1 cellular context compared by ENCODE assay signal in genomic region chr17:44115585-44116415, GRCh38.
TF ChIP-seq lines count a peak whose summit lies in the region.

No MANE protein-coding gene starts in this region.

TF ChIP-seq in H1, 55 proteins besides CTCF, POLR2A, EP300 and RAD21:
- TF ChIP-seq SUZ12 (IDR thresholded peaks at IDR 0.05; ENCODE audit: low read length) (no peak), RFX5 (IDR thresholded peaks at IDR 0.05; ENCODE audit: borderline replicate concordance, low read depth, low read length) (no peak), NANOG (IDR thresholded peaks at IDR 0.05; ENCODE audit: insufficient read depth, low read depth, low read length, poor library complexity, severe bottlenecking) (no peak), BACH1 (IDR thresholded peaks at IDR 0.05; ENCODE audit: low read length) (peak; percentile 89), SP4 (IDR thresholded peaks at IDR 0.05; ENCODE audit: low read length) (0 out of 2 replicates have a peak, but pooled peaks have one; percentile 28), CBX8 (IDR thresholded peaks at IDR 0.05; ENCODE audit: borderline replicate concordance, low read depth, low read length) (no peak), GABPA (IDR thresholded peaks at IDR 0.05; ENCODE audit: borderline replicate concordance, insufficient read depth, low read length) (no peak), RXRA (IDR thresholded peaks at IDR 0.05; ENCODE audit: insufficient read depth, low read depth, low read length) (no peak), CHD1 (IDR thresholded peaks at IDR 0.05; ENCODE audit: low read depth, low read length) (no peak), ASH2L (IDR thresholded peaks at IDR 0.05; ENCODE audit: low read length) (no peak), JUN (IDR thresholded peaks at IDR 0.05; ENCODE audit: low read depth, low read length) (no peak), CEBPB (IDR thresholded peaks at IDR 0.05; ENCODE audit: low read depth, low read length) (no peak), EGR1 (IDR thresholded peaks at IDR 0.05; ENCODE audit: borderline replicate concordance, low read depth, low read length) (no peak), JUND (IDR thresholded peaks at IDR 0.05; ENCODE audit: low read length) (no peak), PHF8 (conservative IDR thresholded peaks at IDR 0.05; ENCODE audit: low read depth, low read length) (no peak), EZH2 (IDR thresholded peaks at IDR 0.05; ENCODE audit: low read depth, low read length, severe bottlenecking) (no peak), HDAC2 (IDR thresholded peaks at IDR 0.05; ENCODE audit: borderline replicate concordance in 1 of 2, low read depth in 2 of 2, low read length in 2 of 2) (peak in 1 of 2 experiments; percentile 92; a peak in 2 of 4 replicates), KDM5A (IDR thresholded peaks at IDR 0.05; ENCODE audit: low read length) (no peak), TAF1 (IDR thresholded peaks at IDR 0.05; ENCODE audit: low read depth, low read length) (no peak), RNF2 (IDR thresholded peaks at IDR 0.05; ENCODE audit: borderline replicate concordance, low read depth, low read length, missing control alignments, poor library complexity, severe bottlenecking) (no peak)
- TF ChIP-seq, protein P1, sequence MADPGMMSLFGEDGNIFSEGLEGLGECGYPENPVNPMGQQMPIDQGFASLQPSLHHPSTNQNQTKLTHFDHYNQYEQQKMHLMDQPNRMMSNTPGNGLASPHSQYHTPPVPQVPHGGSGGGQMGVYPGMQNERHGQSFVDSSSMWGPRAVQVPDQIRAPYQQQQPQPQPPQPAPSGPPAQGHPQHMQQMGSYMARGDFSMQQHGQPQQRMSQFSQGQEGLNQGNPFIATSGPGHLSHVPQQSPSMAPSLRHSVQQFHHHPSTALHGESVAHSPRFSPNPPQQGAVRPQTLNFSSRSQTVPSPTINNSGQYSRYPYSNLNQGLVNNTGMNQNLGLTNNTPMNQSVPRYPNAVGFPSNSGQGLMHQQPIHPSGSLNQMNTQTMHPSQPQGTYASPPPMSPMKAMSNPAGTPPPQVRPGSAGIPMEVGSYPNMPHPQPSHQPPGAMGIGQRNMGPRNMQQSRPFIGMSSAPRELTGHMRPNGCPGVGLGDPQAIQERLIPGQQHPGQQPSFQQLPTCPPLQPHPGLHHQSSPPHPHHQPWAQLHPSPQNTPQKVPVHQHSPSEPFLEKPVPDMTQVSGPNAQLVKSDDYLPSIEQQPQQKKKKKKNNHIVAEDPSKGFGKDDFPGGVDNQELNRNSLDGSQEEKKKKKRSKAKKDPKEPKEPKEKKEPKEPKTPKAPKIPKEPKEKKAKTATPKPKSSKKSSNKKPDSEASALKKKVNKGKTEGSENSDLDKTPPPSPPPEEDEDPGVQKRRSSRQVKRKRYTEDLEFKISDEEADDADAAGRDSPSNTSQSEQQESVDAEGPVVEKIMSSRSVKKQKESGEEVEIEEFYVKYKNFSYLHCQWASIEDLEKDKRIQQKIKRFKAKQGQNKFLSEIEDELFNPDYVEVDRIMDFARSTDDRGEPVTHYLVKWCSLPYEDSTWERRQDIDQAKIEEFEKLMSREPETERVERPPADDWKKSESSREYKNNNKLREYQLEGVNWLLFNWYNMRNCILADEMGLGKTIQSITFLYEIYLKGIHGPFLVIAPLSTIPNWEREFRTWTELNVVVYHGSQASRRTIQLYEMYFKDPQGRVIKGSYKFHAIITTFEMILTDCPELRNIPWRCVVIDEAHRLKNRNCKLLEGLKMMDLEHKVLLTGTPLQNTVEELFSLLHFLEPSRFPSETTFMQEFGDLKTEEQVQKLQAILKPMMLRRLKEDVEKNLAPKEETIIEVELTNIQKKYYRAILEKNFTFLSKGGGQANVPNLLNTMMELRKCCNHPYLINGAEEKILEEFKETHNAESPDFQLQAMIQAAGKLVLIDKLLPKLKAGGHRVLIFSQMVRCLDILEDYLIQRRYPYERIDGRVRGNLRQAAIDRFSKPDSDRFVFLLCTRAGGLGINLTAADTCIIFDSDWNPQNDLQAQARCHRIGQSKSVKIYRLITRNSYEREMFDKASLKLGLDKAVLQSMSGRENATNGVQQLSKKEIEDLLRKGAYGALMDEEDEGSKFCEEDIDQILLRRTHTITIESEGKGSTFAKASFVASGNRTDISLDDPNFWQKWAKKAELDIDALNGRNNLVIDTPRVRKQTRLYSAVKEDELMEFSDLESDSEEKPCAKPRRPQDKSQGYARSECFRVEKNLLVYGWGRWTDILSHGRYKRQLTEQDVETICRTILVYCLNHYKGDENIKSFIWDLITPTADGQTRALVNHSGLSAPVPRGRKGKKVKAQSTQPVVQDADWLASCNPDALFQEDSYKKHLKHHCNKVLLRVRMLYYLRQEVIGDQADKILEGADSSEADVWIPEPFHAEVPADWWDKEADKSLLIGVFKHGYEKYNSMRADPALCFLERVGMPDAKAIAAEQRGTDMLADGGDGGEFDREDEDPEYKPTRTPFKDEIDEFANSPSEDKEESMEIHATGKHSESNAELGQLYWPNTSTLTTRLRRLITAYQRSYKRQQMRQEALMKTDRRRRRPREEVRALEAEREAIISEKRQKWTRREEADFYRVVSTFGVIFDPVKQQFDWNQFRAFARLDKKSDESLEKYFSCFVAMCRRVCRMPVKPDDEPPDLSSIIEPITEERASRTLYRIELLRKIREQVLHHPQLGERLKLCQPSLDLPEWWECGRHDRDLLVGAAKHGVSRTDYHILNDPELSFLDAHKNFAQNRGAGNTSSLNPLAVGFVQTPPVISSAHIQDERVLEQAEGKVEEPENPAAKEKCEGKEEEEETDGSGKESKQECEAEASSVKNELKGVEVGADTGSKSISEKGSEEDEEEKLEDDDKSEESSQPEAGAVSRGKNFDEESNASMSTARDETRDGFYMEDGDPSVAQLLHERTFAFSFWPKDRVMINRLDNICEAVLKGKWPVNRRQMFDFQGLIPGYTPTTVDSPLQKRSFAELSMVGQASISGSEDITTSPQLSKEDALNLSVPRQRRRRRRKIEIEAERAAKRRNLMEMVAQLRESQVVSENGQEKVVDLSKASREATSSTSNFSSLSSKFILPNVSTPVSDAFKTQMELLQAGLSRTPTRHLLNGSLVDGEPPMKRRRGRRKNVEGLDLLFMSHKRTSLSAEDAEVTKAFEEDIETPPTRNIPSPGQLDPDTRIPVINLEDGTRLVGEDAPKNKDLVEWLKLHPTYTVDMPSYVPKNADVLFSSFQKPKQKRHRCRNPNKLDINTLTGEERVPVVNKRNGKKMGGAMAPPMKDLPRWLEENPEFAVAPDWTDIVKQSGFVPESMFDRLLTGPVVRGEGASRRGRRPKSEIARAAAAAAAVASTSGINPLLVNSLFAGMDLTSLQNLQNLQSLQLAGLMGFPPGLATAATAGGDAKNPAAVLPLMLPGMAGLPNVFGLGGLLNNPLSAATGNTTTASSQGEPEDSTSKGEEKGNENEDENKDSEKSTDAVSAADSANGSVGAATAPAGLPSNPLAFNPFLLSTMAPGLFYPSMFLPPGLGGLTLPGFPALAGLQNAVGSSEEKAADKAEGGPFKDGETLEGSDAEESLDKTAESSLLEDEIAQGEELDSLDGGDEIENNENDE (IDR thresholded peaks at IDR 0.05; ENCODE audit: insufficient replicate concordance, low read length), result no peak
- TF ChIP-seq, protein P2, sequence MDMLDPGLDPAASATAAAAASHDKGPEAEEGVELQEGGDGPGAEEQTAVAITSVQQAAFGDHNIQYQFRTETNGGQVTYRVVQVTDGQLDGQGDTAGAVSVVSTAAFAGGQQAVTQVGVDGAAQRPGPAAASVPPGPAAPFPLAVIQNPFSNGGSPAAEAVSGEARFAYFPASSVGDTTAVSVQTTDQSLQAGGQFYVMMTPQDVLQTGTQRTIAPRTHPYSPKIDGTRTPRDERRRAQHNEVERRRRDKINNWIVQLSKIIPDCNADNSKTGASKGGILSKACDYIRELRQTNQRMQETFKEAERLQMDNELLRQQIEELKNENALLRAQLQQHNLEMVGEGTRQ (IDR thresholded peaks at IDR 0.05; ENCODE audit: low read length), result no peak
- TF ChIP-seq, protein P3, sequence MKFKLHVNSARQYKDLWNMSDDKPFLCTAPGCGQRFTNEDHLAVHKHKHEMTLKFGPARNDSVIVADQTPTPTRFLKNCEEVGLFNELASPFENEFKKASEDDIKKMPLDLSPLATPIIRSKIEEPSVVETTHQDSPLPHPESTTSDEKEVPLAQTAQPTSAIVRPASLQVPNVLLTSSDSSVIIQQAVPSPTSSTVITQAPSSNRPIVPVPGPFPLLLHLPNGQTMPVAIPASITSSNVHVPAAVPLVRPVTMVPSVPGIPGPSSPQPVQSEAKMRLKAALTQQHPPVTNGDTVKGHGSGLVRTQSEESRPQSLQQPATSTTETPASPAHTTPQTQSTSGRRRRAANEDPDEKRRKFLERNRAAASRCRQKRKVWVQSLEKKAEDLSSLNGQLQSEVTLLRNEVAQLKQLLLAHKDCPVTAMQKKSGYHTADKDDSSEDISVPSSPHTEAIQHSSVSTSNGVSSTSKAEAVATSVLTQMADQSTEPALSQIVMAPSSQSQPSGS (IDR thresholded peaks at IDR 0.05; ENCODE audit: low read length), result 0 out of 2 replicates have a peak, but pooled peaks have one; percentile 42
- TF ChIP-seq, protein P4, sequence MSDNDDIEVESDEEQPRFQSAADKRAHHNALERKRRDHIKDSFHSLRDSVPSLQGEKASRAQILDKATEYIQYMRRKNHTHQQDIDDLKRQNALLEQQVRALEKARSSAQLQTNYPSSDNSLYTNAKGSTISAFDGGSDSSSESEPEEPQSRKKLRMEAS (IDR thresholded peaks at IDR 0.05), result no peak
